1 cellular context compared by ENCODE assay signal in genomic region chr7:17134786-17135185, GRCh38.
TF ChIP-seq lines count a peak whose summit lies in the region.

No MANE protein-coding gene starts in this region.

TF ChIP-seq in GM23338, 12 proteins besides CTCF, POLR2A, EP300 and RAD21 (continued from another document):
- TF ChIP-seq ETS1 (IDR thresholded peaks at IDR 0.05) = no peak
- TF ChIP-seq EZH2 (IDR thresholded peaks at IDR 0.05; ENCODE audit: low read depth, unreplicated experiment) = no peak
- TF ChIP-seq ZNF331 (CRISPR knock-in tag; IDR thresholded peaks at IDR 0.05; ENCODE audit: low read depth) = no peak
- TF ChIP-seq STAT1 (IDR thresholded peaks at IDR 0.05; ENCODE audit: unreplicated experiment) = no peak
- TF ChIP-seq REST (IDR thresholded peaks at IDR 0.05; ENCODE audit: unreplicated experiment) = no peak
- TF ChIP-seq EZH2phosphoT487 (IDR thresholded peaks at IDR 0.05; ENCODE audit: unreplicated experiment) = no peak
